Comparison of ENCODE assay signal across 8 cellular contexts in the genomic region with DNA sequence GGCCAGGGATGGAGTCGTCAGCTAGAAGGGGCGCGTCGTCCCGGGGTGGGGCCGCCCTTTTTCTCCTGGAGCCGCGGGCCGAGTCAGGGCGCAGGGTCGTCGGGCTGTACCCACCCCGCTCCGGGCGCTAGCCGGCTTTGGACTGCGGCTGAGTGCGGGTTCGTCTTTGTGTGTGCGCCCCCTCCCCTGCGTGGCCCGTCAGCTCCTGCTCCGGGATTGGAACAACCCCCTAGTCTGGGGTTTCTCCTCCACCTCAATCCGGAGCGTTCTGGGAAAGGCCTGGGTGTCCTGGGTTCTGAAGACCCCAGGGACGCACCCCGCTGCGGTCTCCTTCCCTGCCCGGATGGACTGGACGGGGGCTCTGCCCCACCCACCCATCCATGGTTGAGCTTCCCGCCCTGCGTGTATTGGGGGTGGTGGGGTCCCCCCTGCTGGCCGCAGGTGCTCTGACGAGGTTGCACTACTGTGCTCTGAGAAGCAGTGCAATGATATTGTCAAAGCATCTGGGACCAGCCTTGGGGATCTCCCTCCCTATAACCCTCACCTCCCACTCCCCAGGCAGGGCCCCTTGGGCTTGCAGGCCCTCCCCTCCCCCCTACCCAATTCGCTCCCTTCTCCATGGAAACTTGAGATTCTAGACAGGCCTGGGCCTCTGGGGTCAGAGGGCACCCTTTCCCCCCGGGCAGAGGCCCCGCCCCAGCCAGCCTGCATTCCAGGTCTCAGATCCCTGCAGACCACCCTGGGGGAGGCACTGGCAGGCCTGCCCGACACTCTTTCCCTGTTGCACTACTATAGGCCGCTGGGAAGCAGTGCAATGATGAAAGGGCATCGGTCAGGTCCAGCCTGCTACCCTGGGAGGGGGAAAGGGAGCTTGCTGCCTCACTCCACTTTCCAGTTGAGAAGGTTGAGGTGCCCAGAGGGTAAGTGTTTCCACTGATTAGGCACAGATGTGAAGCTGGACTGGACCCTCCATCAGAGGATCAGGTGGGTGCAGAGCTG. TPM values are rescaled to one million over a fixed set of nuclear protein-coding genes. Genes with fewer than 3 reads are reported as not detected.
DNase-seq lines count a peak whose midpoint lies in the region; TF ChIP-seq lines count a peak whose summit lies in the region.

No MANE protein-coding gene starts in this region.

- in situ Hi-C loops in GM13976 (cut with MboI; ENCODE audit: low sequenced_read_pairs, unreplicated experiment), result no loop called here

- H3K9me3 ChIP-seq in KOPT-K1 (ENCODE audit: insufficient read depth, low read length, poor library complexity, severe bottlenecking), result no peaks in the 10 kb centered on the region
- no peaks in the 10 kb centered on the region for H3K9me3 ChIP-seq in prostate gland

- H3K36me3 ChIP-seq in KOPT-K1 (ENCODE audit: insufficient read depth, low read length) (peaks cover 35% of the 10 kb centered on the region), prostate gland (no peaks in the 10 kb centered on the region)

- no peaks in the 10 kb centered on the region for H3K9me3 Mint-ChIP-seq in endothelial cell (ENCODE audit: unreplicated experiment)

- 18% methylated on average over 39 of the region's 40 CpGs for WGBS in prostate gland

- H3K4me3 ChIP-seq in GM08714 (ENCODE audit: low read length), result peak overlapping the region; percentile 84
- peak overlapping the region; percentile 28 to 31 for H3K4me3 ChIP-seq in prostate gland

- TF ChIP-seq POLR2A in prostate gland (IDR thresholded peaks at IDR 0.05), result no peak

- no peak overlapping the region for H3K27ac Mint-ChIP-seq in endothelial cell (ENCODE audit: unreplicated experiment)

- TF ChIP-seq CTCF in endothelial cell (IDR thresholded peaks at IDR 0.05; ENCODE audit: unreplicated experiment) (no peak), prostate gland (IDR thresholded peaks at IDR 0.05) (no peak), GM13976 (IDR thresholded peaks at IDR 0.05; ENCODE audit: borderline replicate concordance, control extremely low read depth, extremely low read depth, insufficient read depth, missing control alignments) (no peak)

- H3K27me3 Mint-ChIP-seq in endothelial cell (ENCODE audit: unreplicated experiment), result peaks cover 7% of the 10 kb centered on the region

- H3K4me1 Mint-ChIP-seq in endothelial cell (ENCODE audit: unreplicated experiment), result peaks cover 16% of the 10 kb centered on the region

- H3K4me1 ChIP-seq in prostate gland (replicated peaks), result peaks cover 3% of the 10 kb centered on the region

- H3K36me3 Mint-ChIP-seq in endothelial cell (ENCODE audit: low read depth, unreplicated experiment), result peaks cover 6% of the 10 kb centered on the region

- no peaks in the 10 kb centered on the region for H3K27me3 ChIP-seq in prostate gland (replicated peaks; ENCODE audit: insufficient read depth)

- DNase-seq in endothelial cell (ENCODE audit: low spot score), result no peak
- no peak for DNase-seq in prostate gland (ENCODE audit: low spot score)
- DNase-seq in Ammon's horn (ENCODE audit: low spot score), result no peak
- DNase-seq in GM13976 (ENCODE audit: low spot score), result no peak
- DNase-seq in caudate nucleus (lab: John Stamatoyannopoulos, UW), result no peak
- no peak for DNase-seq in DMS 273 treated with DMSO at 0.1 percent for 48 hours (lab: John Stamatoyannopoulos, UW)

- H3K4me3 Mint-ChIP-seq in endothelial cell (ENCODE audit: unreplicated experiment), result peak overlapping the region; percentile 89

- intact Hi-C loops in prostate gland (cut with DNase I), result no loop called here

- peak overlapping the region; percentile 84 for H3K27ac ChIP-seq in KOPT-K1 (ENCODE audit: low read depth, low read length, poor library complexity, severe bottlenecking)
- H3K27ac ChIP-seq in prostate gland, result no peak overlapping the region
- H3K27ac ChIP-seq in caudate nucleus (ENCODE audit: low read depth, low read length), result no peak overlapping the region

RNA-seq across cellular contexts. Expression of a gene that starts 10.7 kb away (rescaled TPM):
- total RNA-seq in endothelial cell (ENCODE audit: unreplicated experiment) (32.4 TPM), prostate gland (10 to 100 TPM; 30.5 to 87.2 TPM)

RNA-seq across cellular contexts. Expression of a gene that starts 13.0 kb away (rescaled TPM):
- total RNA-seq in endothelial cell (ENCODE audit: unreplicated experiment) (31.9 TPM), prostate gland (10 to 100 TPM; 45.4 to 63.2 TPM)

RNA-seq across cellular contexts. Expression of a gene that starts 20.3 kb away (rescaled TPM):
- total RNA-seq in endothelial cell (ENCODE audit: unreplicated experiment) (0.36 TPM), prostate gland (1 to 10 TPM in 1 of 2 donors, under 1 TPM in 1; 0.27 to 3.1 TPM)

RNA-seq across cellular contexts. Expression of a gene that starts 23.0 kb away (rescaled TPM):
- 11.2 TPM for total RNA-seq in endothelial cell (ENCODE audit: unreplicated experiment)
- 10 to 100 TPM; 44.9 to 74.1 TPM for total RNA-seq in prostate gland
